21 cellular contexts compared by ENCODE assay signal in genomic region chr2:11363868-11364564, GRCh38. TPM values are rescaled to one million over a fixed set of nuclear protein-coding genes. Genes with fewer than 3 reads are reported as not detected.
DNase-seq lines count a peak whose midpoint lies in the region; ATAC-seq, FAIRE-seq and TF ChIP-seq lines count a peak whose summit lies in the region.
"Had no signal": no experiment of that assay in that cellular context is flagged by ENCODE, and none has a peak within 500 bp of the region (broad histone marks: within the 10 kb centered on the region; RNA-seq: fewer than 3 reads in every experiment).

No MANE protein-coding gene starts in this region.

- DNase-seq in HepG2 (ENCODE audit: low spot score) = no peak
- DNase-seq in right lobe of liver = no peak
- DNase-seq in neuronal stem cell (ENCODE audit: low spot score) = no peak
- DNase-seq: AML-193; Caco-2; Calu3; CD4-positive, alpha-beta T cell; CD8-positive, alpha-beta T cell; DMS79 treated with DMSO at 0.1 percent for 48 hours; GF-D8 had no signal

- peaks cover 4% of the 10 kb centered on the region for H3K27me3 Mint-ChIP-seq in brain
- H3K27me3 Mint-ChIP-seq: CD4-positive, alpha-beta T cell had no signal

- POLR2A ChIA-PET in HepG2 (lab: Yijun Ruan, JAX) = interaction anchor here (0.7 to 8.3 kb wide), 11 partner anchors 10 to 419 kb away, joined by 3 to 220 read pairs (median 9); partner anchors contain the start of genes ROCK2 and SLC66A3

- FAIRE-seq in HepG2 (lab: Jason Lieb, UNC) = no peak
- FAIRE-seq: A549, D721Med, G401.6, GM12891 had no signal

- 3% methylated on average over 5 of the region's 10 CpGs for WGBS in HepG2 (ENCODE audit: low lambda C conversion rate)
- 82% methylated on average over 6 of the region's 10 CpGs for WGBS in right lobe of liver (ENCODE audit: insufficient coverage, low coverage, low lambda C conversion rate, missing lambda C conversion rate)
- WGBS in neuronal stem cell (ENCODE audit: extremely low coverage in 2 of 2, insufficient read length in 2 of 2, insufficient replicate concordance in 1 of 2), 2 donors = no CpG with 5 or more reads among the region's 10 CpGs

- TF ChIP-seq CTCF in HepG2 (CRISPR knock-in tag; IDR thresholded peaks at IDR 0.05) (no peak), right lobe of liver (IDR thresholded peaks at IDR 0.05) (no peak), brain (conservative IDR thresholded peaks at IDR 0.05) (no peak)

- no peak overlapping the region for H4K91ac ChIP-seq in neuronal stem cell (ENCODE audit: low read depth, low read length, poor library complexity)

- H2AFZ ChIP-seq in HepG2 (ENCODE audit: low read length) (no peak overlapping the region), neuronal stem cell (ENCODE audit: low read length) (no peak overlapping the region)

- H3K9ac ChIP-seq in HepG2 (ENCODE audit: insufficient read depth, low read depth, low read length) (peak overlapping the region; percentile 79), neuronal stem cell (ENCODE audit: low read depth, low read length, poor library complexity) (no peak overlapping the region)
- H3K9ac ChIP-seq: BLaER1 treated with 17β-estradiol and CSF1 and Interleukin-3, amounts not matched to agents 10 nM and 100 nM had no signal

- no peak overlapping the region for H3K14ac ChIP-seq in neuronal stem cell (ENCODE audit: low read length)

- H3K4me1 ChIP-seq in HepG2 (ENCODE audit: insufficient read depth, low read length) (peaks cover 86% of the 10 kb centered on the region), right lobe of liver (peaks cover 0 to 27% (median 10%) of the 10 kb centered on the region in 4 donors), neuronal stem cell (ENCODE audit: control insufficient read depth in 2 of 2, insufficient read depth in 1 of 2, low read depth in 1 of 2, low read length in 2 of 2) (peaks cover 12 to 17% of the 10 kb centered on the region in 2 donors)

- peak in 1 of 2 experiments; percentile 35; a peak in 2 of 4 replicates for TF ChIP-seq POLR2A in HepG2 (IDR thresholded peaks at IDR 0.05; ENCODE audit: insufficient read depth in 1 of 2, low read depth in 2 of 2, low read length in 2 of 2)
- no peak for TF ChIP-seq POLR2A in right lobe of liver (IDR thresholded peaks at IDR 0.05)

- CTCF ChIA-PET in HepG2 (lab: Yijun Ruan, JAX; ENCODE audit: low intra/inter-chr PET ratio, low total read pairs) = no interaction called here

- ATAC-seq in HepG2 (peak; percentile 5), right lobe of liver (no peak), HG03571 (IDR thresholded peaks at IDR 0.05; ENCODE audit: unreplicated experiment) (no peak), GM19023 (IDR thresholded peaks at IDR 0.05; ENCODE audit: unreplicated experiment) (no peak)
- ATAC-seq: A549; CD8-positive, alpha-beta T cell had no signal

- no peak overlapping the region for H2AK5ac ChIP-seq in neuronal stem cell (ENCODE audit: low read depth, low read length)

- H3K79me2 ChIP-seq in HepG2 (ENCODE audit: insufficient read depth, low read length) = peaks cover 52% of the 10 kb centered on the region

- H3K4ac ChIP-seq in neuronal stem cell (ENCODE audit: low read length) = no peak overlapping the region

- H3K27ac ChIP-seq in HepG2 (ENCODE audit: extremely low read length, insufficient read depth, low read length) (peak overlapping the region; percentile 86), right lobe of liver (no peak overlapping the region), neuronal stem cell (replicated peaks; ENCODE audit: low read length) (no peak overlapping the region)
- H3K27ac ChIP-seq: 22Rv1; A549; BLaER1 treated with 17β-estradiol and CSF1 and Interleukin-3, amounts not matched to agents 10 nM and 100 nM; C4-2B had no signal

- H3K27me3 ChIP-seq in HepG2 (ENCODE audit: control insufficient read depth in 1 of 2, insufficient read depth in 2 of 2, low read length in 2 of 2) (no peaks in the 10 kb centered on the region; a peak in 1 of 5 replicates), right lobe of liver (no peaks in the 10 kb centered on the region), neuronal stem cell (ENCODE audit: control insufficient read depth in 3 of 3, insufficient read depth in 3 of 3, low read depth in 1 of 3, low read length in 3 of 3) (peaks cover 0 to 8% (median 0%) of the 10 kb centered on the region in 3 experiments)
- H3K27me3 ChIP-seq: BLaER1 treated with 17β-estradiol and CSF1 and Interleukin-3, amounts not matched to agents 10 nM and 100 nM had no signal

- no peaks in the 10 kb centered on the region for H3K79me1 ChIP-seq in neuronal stem cell (ENCODE audit: low read depth, low read length)

- peak overlapping the region in 3 of 5 experiments; percentile 26 to 61 (median 27) for H3K27ac Mint-ChIP-seq in brain
- H3K27ac Mint-ChIP-seq: B cell; CD4-positive, alpha-beta T cell; CD8-positive, alpha-beta T cell had no signal

- H3K36me3 Mint-ChIP-seq in brain = no peaks in the 10 kb centered on the region
- H3K36me3 Mint-ChIP-seq: CD8-positive, alpha-beta T cell had no signal

- H3K9me3 ChIP-seq in HepG2 (ENCODE audit: low read length) (no peaks in the 10 kb centered on the region), right lobe of liver (no peaks in the 10 kb centered on the region), neuronal stem cell (replicated peaks in 1 of 2; ENCODE audit: control insufficient read depth in 2 of 2, insufficient read depth in 1 of 2, low read depth in 1 of 2, low read length in 2 of 2) (no peaks in the 10 kb centered on the region)
- H3K9me3 ChIP-seq: A549; BLaER1 treated with 17β-estradiol and CSF1 and Interleukin-3, amounts not matched to agents 10 nM and 100 nM; Caco-2 had no signal

- intact Hi-C loops in HepG2 (cut with micrococcal nuclease; ENCODE audit: unreplicated experiment) = loop anchor here (1.0 to 10.0 kb wide), 2 partner anchors 19 to 171 kb away; partner anchors contain the start of gene GREB1
- intact Hi-C loops in right lobe of liver (cut with DNase I) = no loop called here

- H3K9me3 Mint-ChIP-seq in brain = no peaks in the 10 kb centered on the region
- H3K9me3 Mint-ChIP-seq: CD4-positive, alpha-beta T cell; CD8-positive, alpha-beta T cell had no signal

- H2BK5ac ChIP-seq in neuronal stem cell (ENCODE audit: low read length) = no peak overlapping the region

- in situ Hi-C loops in HepG2 (cut with HindIII; ENCODE audit: extremely low pct_ligation_motif_present, low pct_unique_long_range_greater_than_20kb) = no loop called here

- H3K4me3 Mint-ChIP-seq in brain = no peak overlapping the region
- H3K4me3 Mint-ChIP-seq: B cell; CD4-positive, alpha-beta T cell; CD8-positive, alpha-beta T cell had no signal

- no peak overlapping the region for H3K23ac ChIP-seq in neuronal stem cell (ENCODE audit: low read depth, low read length, poor library complexity)

- H3K4me1 Mint-ChIP-seq in brain = peaks cover 52% of the 10 kb centered on the region
- H3K4me1 Mint-ChIP-seq: B cell had no signal

- no peak overlapping the region for H2BK120ac ChIP-seq in neuronal stem cell (ENCODE audit: low read depth, low read length)

- H3K4me2 ChIP-seq in HepG2 (ENCODE audit: low read depth, low read length) (peak overlapping the region; percentile 96), neuronal stem cell (ENCODE audit: insufficient read depth, low read length, poor library complexity, severe bottlenecking) (no peak overlapping the region)
- H3K4me2 ChIP-seq: A549; BLaER1 treated with 17β-estradiol and CSF1 and Interleukin-3, amounts not matched to agents 10 nM and 100 nM had no signal

- H4K8ac ChIP-seq in neuronal stem cell (ENCODE audit: low read depth, low read length) = no peak overlapping the region

- no TSS peak for BruUV-seq in HepG2 (replicated peaks; lab: Mats Ljungman, UMichigan)

- H3K18ac ChIP-seq in neuronal stem cell (ENCODE audit: low read length) = peak overlapping the region; percentile 35

- H3K4me3 ChIP-seq in HepG2 (replicated peaks in 1 of 3; ENCODE audit: insufficient read depth in 1 of 3, low read depth in 2 of 3, low read length in 3 of 3) = peak overlapping the region; percentile 57 to 70 (median 63)
- no peak overlapping the region for H3K4me3 ChIP-seq in right lobe of liver
- H3K4me3 ChIP-seq in neuronal stem cell (ENCODE audit: low read length in 2 of 2) = no peak overlapping the region
- H3K4me3 ChIP-seq: A549; BLaER1 treated with 17β-estradiol and CSF1 and Interleukin-3, amounts not matched to agents 10 nM and 100 nM had no signal

- no peak overlapping the region for H2BK12ac ChIP-seq in neuronal stem cell (ENCODE audit: low read length)

- TF ChIP-seq RAD21 in HepG2 (CRISPR knock-in tag; IDR thresholded peaks at IDR 0.05) = no peak

- peaks cover 0 to 4% of the 10 kb centered on the region in 2 experiments; a peak in 2 of 5 replicates for H3K36me3 ChIP-seq in HepG2 (replicated peaks in 1 of 2; ENCODE audit: control insufficient read depth in 1 of 2, insufficient read depth in 2 of 2, low read length in 2 of 2)
- no peaks in the 10 kb centered on the region for H3K36me3 ChIP-seq in right lobe of liver
- no peaks in the 10 kb centered on the region for H3K36me3 ChIP-seq in neuronal stem cell (replicated peaks in 1 of 2; ENCODE audit: control insufficient read depth in 2 of 2, insufficient read depth in 2 of 2, low read length in 2 of 2)
- H3K36me3 ChIP-seq: BLaER1 treated with 17β-estradiol and CSF1 and Interleukin-3, amounts not matched to agents 10 nM and 100 nM had no signal

- H4K20me1 ChIP-seq in HepG2 (ENCODE audit: insufficient read depth, low read length) = no peaks in the 10 kb centered on the region
- H4K20me1 ChIP-seq: BLaER1 treated with 17β-estradiol and CSF1 and Interleukin-3, amounts not matched to agents 10 nM and 100 nM had no signal

- H2BK15ac ChIP-seq in neuronal stem cell (ENCODE audit: low read length) = no peak overlapping the region

- TF ChIP-seq EP300 in HepG2 (IDR thresholded peaks at IDR 0.05; ENCODE audit: low read depth in 2 of 2, low read length in 2 of 2) (no peak), HepG2 (CRISPR knock-in tag; IDR thresholded peaks at IDR 0.05; ENCODE audit: borderline replicate concordance) (no peak)

RNA-seq across cellular contexts. Expression of gene ROCK2, which starts 19.6 kb away (rescaled TPM):
- 119 and 174 TPM in 2 replicates for total RNA-seq in HepG2 (2016; rRNA removed; fragmentation: Illumina TruSeq; extraction: Trizol)
- total RNA-seq in HepG2 (2016; cell fraction: cytosol; rRNA removed; fragmentation: Illumina TruSeq; extraction: Trizol; ENCODE audit: low read depth) = 13.0 and 13.5 TPM in 2 replicates
- 112 and 164 TPM in 2 replicates for total RNA-seq in HepG2 (2016; cell fraction: insoluble cytoplasmic fraction; rRNA removed; fragmentation: Illumina TruSeq; extraction: Trizol)
- total RNA-seq in HepG2 (2016; cell fraction: membrane; rRNA removed; fragmentation: Illumina TruSeq; extraction: Trizol) = 35.2 and 39.5 TPM in 2 replicates
- total RNA-seq in HepG2 (2016; cell fraction: nucleus; rRNA removed; fragmentation: Illumina TruSeq; extraction: Trizol) = 134 and 149 TPM in 2 replicates
- 31.9 and 38.1 TPM in 2 replicates for polyA plus RNA-seq in HepG2 (2011; rRNA removed)
- polyA plus RNA-seq in HepG2 (2011; cell fraction: cytosol; rRNA removed) = 14.6 and 24.9 TPM in 2 replicates
- polyA plus RNA-seq in HepG2 (2011; cell fraction: nucleus; rRNA removed) = 19.3 and 29.4 TPM in 2 replicates
- polyA plus RNA-seq in HepG2 (2012) = 62.4 and 98.0 TPM in 2 replicates
- polyA plus RNA-seq in HepG2 (2016; cell fraction: cytosol; fragmentation: Illumina TruSeq; extraction: Trizol; ENCODE audit: low read depth) = 1.6 and 1.8 TPM in 2 replicates
- 87.7 and 90.4 TPM in 2 replicates for polyA plus RNA-seq in HepG2 (2016; cell fraction: insoluble cytoplasmic fraction; fragmentation: Illumina TruSeq; extraction: Trizol; ENCODE audit: low read depth)
- polyA plus RNA-seq in HepG2 (2016; cell fraction: membrane; fragmentation: Illumina TruSeq; extraction: Trizol; ENCODE audit: low read depth) = 6.9 and 8.4 TPM in 2 replicates
- polyA plus RNA-seq in HepG2 (2016; cell fraction: nucleus; fragmentation: Illumina TruSeq; extraction: Trizol; ENCODE audit: insufficient read depth, low read depth) = 77.5 and 87.9 TPM in 2 replicates
- 17.3 and 25.8 TPM in 2 replicates for polyA minus RNA-seq in HepG2 (2011; rRNA and poly(A)+ RNA removed; ENCODE audit: low replicate concordance)
- polyA minus RNA-seq in HepG2 (2011; cell fraction: cytosol; rRNA and poly(A)+ RNA removed) = 82.6 and 95.3 TPM in 2 replicates
- polyA minus RNA-seq in HepG2 (2011; cell fraction: nucleus; rRNA and poly(A)+ RNA removed) = 275 and 284 TPM in 2 replicates
- 10 to 100 TPM; 11.6 to 23.9 (median 19.8) TPM for total RNA-seq in right lobe of liver
- polyA plus RNA-seq in brain (ENCODE audit: insufficient read depth, low read depth, low replicate concordance) = 2.8 TPM
- 19.4 TPM for polyA plus RNA-seq in neuronal stem cell (2013, experiment 1 of 2)
- 20.3 TPM for polyA plus RNA-seq in neuronal stem cell (2013, experiment 2 of 2)

Comparison
In these comparisons a context has a peak if more than half of its experiments do, and no peak if none do; other contexts are left out.
1. H3K4me3 ChIP-seq: peak in HepG2 (3 of 3); none in right lobe of liver (0 of 3) and neuronal stem cell (0 of 2).